ENCODE assay signal across 13 cellular contexts in the genomic region with DNA sequence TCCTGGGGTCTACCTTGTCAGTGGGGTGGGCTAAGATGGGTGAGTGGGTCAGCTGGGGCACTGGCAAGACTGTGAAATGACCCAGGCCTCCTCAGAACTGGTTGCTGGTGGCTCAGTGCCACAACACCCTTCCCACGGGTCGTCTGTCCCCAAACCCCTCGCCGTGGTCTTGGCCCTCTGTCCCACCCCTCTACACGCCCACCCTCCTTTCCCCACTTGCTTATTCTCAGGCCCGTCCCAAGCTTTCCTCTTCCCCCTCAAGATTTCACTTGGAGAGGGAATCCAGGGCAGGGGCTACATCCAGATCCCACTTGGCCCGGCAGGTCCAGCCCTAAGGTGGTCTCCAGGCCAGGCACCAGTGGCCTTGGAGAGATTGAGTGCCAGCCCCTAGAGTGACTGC. TPM values are rescaled to one million over a fixed set of nuclear protein-coding genes. Genes with fewer than 3 reads are reported as not detected.
A peak's percentile ranks its signal among the peaks of the same experiment; 100 is the strongest.
DNase-seq lines count a peak whose midpoint lies in the region; ATAC-seq and TF ChIP-seq lines count a peak whose summit lies in the region.
"Had no signal": no experiment of that assay in that cellular context is flagged by ENCODE, and none has a peak within 500 bp of the region (broad histone marks: within the 10 kb centered on the region; RNA-seq: fewer than 3 reads in every experiment).

No MANE protein-coding gene starts in this region.

- H3K36me3 ChIP-seq in RWPE2 (ENCODE audit: low read depth) (peaks cover 3% of the 10 kb centered on the region; the same call in 1 of the 2 replicates), esophagus (ENCODE audit: control insufficient read depth in 2 of 2, insufficient read depth in 2 of 2, low read length in 1 of 2) (peaks cover 15 to 50% of the 10 kb centered on the region in 2 donors), neural progenitor cell (no peaks in the 10 kb centered on the region), suprapubic skin (peaks cover 52% of the 10 kb centered on the region)

- H3F3A ChIP-seq in neural progenitor cell (ENCODE audit: low read depth), result peaks cover 21% of the 10 kb centered on the region

- H3K9ac ChIP-seq in neural progenitor cell, result no peak overlapping the region

- H3K4me3 ChIP-seq in RWPE2 (ENCODE audit: severe bottlenecking), result no peak overlapping the region
- H3K4me3 ChIP-seq in esophagus (ENCODE audit: low read depth in 1 of 2, low read length in 2 of 2), result no peak overlapping the region
- H3K4me3 ChIP-seq in neural progenitor cell, result no peak overlapping the region
- H3K4me3 ChIP-seq in suprapubic skin, result no peak overlapping the region

- H3K27me3 Mint-ChIP-seq in neural progenitor cell (ENCODE audit: insufficient read depth, low read depth), result peaks cover 8% of the 10 kb centered on the region
- no peaks in the 10 kb centered on the region; the same call in 1 of the 2 replicates for H3K27me3 Mint-ChIP-seq in HFFc6 (ENCODE audit: insufficient read depth)
- H3K27me3 Mint-ChIP-seq: CD4-positive, alpha-beta T cell had no signal

- peak overlapping the region; percentile 60 for H3K27ac ChIP-seq in RWPE2 (ENCODE audit: poor library complexity, severe bottlenecking)
- H3K27ac ChIP-seq in esophagus (ENCODE audit: low read depth in 2 of 2, low read length in 1 of 2), result peak overlapping the region; percentile 50 to 64
- H3K27ac ChIP-seq in neural progenitor cell, result no peak overlapping the region
- H3K27ac ChIP-seq in suprapubic skin, result peak overlapping the region; percentile 84
- H3K27ac ChIP-seq: neutrophil had no signal

- H3K27ac Mint-ChIP-seq in neural progenitor cell (no peak overlapping the region), HFFc6 (no peak overlapping the region)
- H3K27ac Mint-ChIP-seq: CD4-positive, alpha-beta T cell had no signal

- no peak overlapping the region for H3K4me2 ChIP-seq in neural progenitor cell

- H3K9me3 Mint-ChIP-seq in neural progenitor cell (no peaks in the 10 kb centered on the region), HFFc6 (peaks cover 11% of the 10 kb centered on the region)
- H3K9me3 Mint-ChIP-seq: CD4-positive, alpha-beta T cell had no signal

- ATAC-seq in RWPE2 (ENCODE audit: low read depth), result no peak

- H3K4me1 ChIP-seq in RWPE2 (ENCODE audit: insufficient read depth, poor library complexity, severe bottlenecking) (peaks cover 23% of the 10 kb centered on the region), esophagus (ENCODE audit: control insufficient read depth in 2 of 2, insufficient read depth in 2 of 2, low read length in 1 of 2) (peaks cover 33 to 54% of the 10 kb centered on the region in 2 donors), neural progenitor cell (peaks cover 21% of the 10 kb centered on the region), suprapubic skin (peaks cover 72% of the 10 kb centered on the region)

- H3K27me3 ChIP-seq in RWPE2 (ENCODE audit: insufficient read depth, poor library complexity, severe bottlenecking) (no peaks in the 10 kb centered on the region), esophagus (ENCODE audit: control insufficient read depth in 1 of 2, insufficient read depth in 2 of 2, low read length in 2 of 2) (no peaks in the 10 kb centered on the region), neural progenitor cell (no peaks in the 10 kb centered on the region), suprapubic skin (no peaks in the 10 kb centered on the region)
- H3K27me3 ChIP-seq: neutrophil had no signal

- H3K79me2 ChIP-seq in neural progenitor cell (ENCODE audit: low read depth), result no peaks in the 10 kb centered on the region

- H3K4me1 Mint-ChIP-seq in neural progenitor cell, result peaks cover 32% of the 10 kb centered on the region
- peaks cover 48% of the 10 kb centered on the region for H3K4me1 Mint-ChIP-seq in HFFc6 (ENCODE audit: low read depth)

- no peak for DNase-seq in RWPE2 (ENCODE audit: low spot score)
- DNase-seq in neural progenitor cell (ENCODE audit: low spot score), result no peak
- DNase-seq in suprapubic skin (ENCODE audit: low spot score in 2 of 2), result peak in 1 of 2 donors; percentile 55
- DNase-seq in NCI-H1930 (lab: John Stamatoyannopoulos, UW), result no peak
- DNase-seq in activated effector memory CD4-positive, alpha-beta T cell treated with anti-CD3 and anti-CD28 coated beads, Interleukin-2, amount 50 U/mL, for 16 hours, result no peak
- DNase-seq in OCI-M2 (lab: John Stamatoyannopoulos, UW; ENCODE audit: unreplicated experiment), result no peak
- DNase-seq in HFFc6, result no peak
- DNase-seq: activated CD4-positive, alpha-beta T cell treated with anti-CD3 and anti-CD28 coated beads, Interleukin-2, amount 50 U/mL, for 1 hour; CD4-positive, alpha-beta T cell; NCI-H1694 treated with DMSO at 0.1 percent for 48 hours; NCI-H69 had no signal

- TF ChIP-seq CTCF in RWPE2 (IDR thresholded peaks at IDR 0.05; ENCODE audit: poor library complexity, severe bottlenecking) (no peak), neural progenitor cell (IDR thresholded peaks at IDR 0.05) (no peak), suprapubic skin (IDR thresholded peaks at IDR 0.05) (no peak), HFFc6 (IDR thresholded peaks at IDR 0.05) (no peak)

- H3K36me3 Mint-ChIP-seq in neural progenitor cell, result peaks cover 29% of the 10 kb centered on the region
- peaks cover 57% of the 10 kb centered on the region for H3K36me3 Mint-ChIP-seq in HFFc6 (ENCODE audit: low read depth)

- WGBS in esophagus, 2 donors, result 81 to 87% methylated on average over 6 to 7 of the region's 7 CpGs
- WGBS in suprapubic skin, result 97% methylated on average over 6 of the region's 7 CpGs

- H4K20me1 ChIP-seq in neural progenitor cell (ENCODE audit: low read depth), result no peaks in the 10 kb centered on the region

- no peak for TF ChIP-seq EP300 in suprapubic skin (IDR thresholded peaks at IDR 0.05)

- TF ChIP-seq POLR2A in suprapubic skin (IDR thresholded peaks at IDR 0.05), result no peak

- H3K9me3 ChIP-seq in RWPE2 (ENCODE audit: severe bottlenecking) (no peaks in the 10 kb centered on the region), esophagus (ENCODE audit: control insufficient read depth in 2 of 2, insufficient read depth in 1 of 2, low read depth in 1 of 2, low read length in 1 of 2) (no peaks in the 10 kb centered on the region), neural progenitor cell (ENCODE audit: low read depth) (no peaks in the 10 kb centered on the region), suprapubic skin (no peaks in the 10 kb centered on the region)
- H3K9me3 ChIP-seq: neutrophil had no signal

- H2AFZ ChIP-seq in neural progenitor cell (replicated peaks), result no peak overlapping the region

- H3K4me3 Mint-ChIP-seq in neural progenitor cell (peak overlapping the region; percentile 60), HFFc6 (no peak overlapping the region)
- H3K4me3 Mint-ChIP-seq: CD4-positive, alpha-beta T cell had no signal

RNA-seq across cellular contexts. Expression of a gene that starts 16.7 kb away (rescaled TPM):
- 1 to 10 TPM; 5.6 to 5.7 TPM for polyA plus RNA-seq in esophagus
- 2.7 and 5.0 TPM in 2 replicates for total RNA-seq in neural progenitor cell (ENCODE audit: low replicate concordance)
- 10 to 100 TPM; 12.6 to 39.1 (median 17.5) TPM for total RNA-seq in suprapubic skin
- 10 to 100 TPM; 28.7 to 79.3 (median 72.4) TPM for total RNA-seq in HFFc6 (2021; fragmentation: NEBNext Ultra II Directional; extraction: Animal tissue kit (Norgen Biotek cat#: 25700))

RNA-seq across cellular contexts. Expression of a gene that starts 57.2 kb away (rescaled TPM):
- 10 to 100 TPM; 22.6 to 34.7 TPM for polyA plus RNA-seq in esophagus
- 62.5 and 65.5 TPM in 2 replicates for total RNA-seq in neural progenitor cell (ENCODE audit: low replicate concordance)
- 10 to 100 TPM; 37.7 to 50.4 (median 48.6) TPM for total RNA-seq in suprapubic skin
- total RNA-seq in HFFc6 (2021; fragmentation: NEBNext Ultra II Directional; extraction: Animal tissue kit (Norgen Biotek cat#: 25700)), result 10 to 100 TPM; 73.4 to 87.1 (median 74.7) TPM
